ENCODE assay signal across 8 cellular contexts in genomic region chr4:186029731-186030421, GRCh38. TPM values are rescaled to one million over a fixed set of nuclear protein-coding genes. Genes with fewer than 3 reads are reported as not detected.
DNase-seq lines count a peak whose midpoint lies in the region; TF ChIP-seq lines count a peak whose summit lies in the region.

No MANE protein-coding gene starts in this region.

- TF ChIP-seq RAD21 in SK-N-SH (IDR thresholded peaks at IDR 0.05; ENCODE audit: low read length): no peak

- peak overlapping the region; percentile 57 for H3K4me3 Mint-ChIP-seq in glutamatergic neuron (ENCODE audit: unreplicated experiment)
- peak overlapping the region; percentile 65 for H3K4me3 Mint-ChIP-seq in osteocyte (ENCODE audit: unreplicated experiment)
- no peak overlapping the region for H3K4me3 Mint-ChIP-seq in CD4-positive, alpha-beta memory T cell

- TF ChIP-seq CTCF in C4-2B (conservative IDR thresholded peaks at IDR 0.05) (no peak), SK-N-SH (IDR thresholded peaks at IDR 0.05) (no peak), glutamatergic neuron (IDR thresholded peaks at IDR 0.05; ENCODE audit: partially characterized antibody, unreplicated experiment) (no peak), osteocyte (IDR thresholded peaks at IDR 0.05) (no peak)

- DNase-seq in SK-N-SH (peak; percentile 73), glutamatergic neuron (peak; percentile 48), osteocyte (ENCODE audit: extremely low spot score, unreplicated experiment) (peak; percentile 88), COLO829 (ENCODE audit: low spot score) (no peak)
- DNase-seq in CD4-positive, alpha-beta memory T cell: no peak
- DNase-seq in stimulated activated CD4-positive, alpha-beta T cell treated with anti-CD3 and anti-CD28 coated beads, Interleukin-4, amount 100 ng/mL, for 1 hour: no peak
- DNase-seq in NK-92 treated with Interleukin-12 subunit alpha and Interleukin-12 subunit beta, amount 100 ng/mL, for 24 hours (lab: John Stamatoyannopoulos, UW): no peak

- no peak overlapping the region for H2AFZ ChIP-seq in SK-N-SH (ENCODE audit: low read depth)

- H3K9me3 Mint-ChIP-seq in glutamatergic neuron (ENCODE audit: unreplicated experiment): peaks cover 13% of the 10 kb centered on the region
- peaks cover 10% of the 10 kb centered on the region for H3K9me3 Mint-ChIP-seq in osteocyte (ENCODE audit: unreplicated experiment)
- H3K9me3 Mint-ChIP-seq in CD4-positive, alpha-beta memory T cell: peaks cover 0 to 11% (median 3%) of the 10 kb centered on the region in 8 donors

- H3K4me1 Mint-ChIP-seq in glutamatergic neuron (ENCODE audit: low read depth, unreplicated experiment) (peaks cover 28% of the 10 kb centered on the region), osteocyte (ENCODE audit: unreplicated experiment) (peaks cover 47% of the 10 kb centered on the region)
- no peaks in the 10 kb centered on the region for H3K4me1 Mint-ChIP-seq in CD4-positive, alpha-beta memory T cell

- H3K79me2 ChIP-seq in SK-N-SH (ENCODE audit: insufficient read depth): no peaks in the 10 kb centered on the region

- intact Hi-C loops in CD4-positive, alpha-beta memory T cell (cut with micrococcal nuclease): no loop called here

- peaks cover 5% of the 10 kb centered on the region for H3K27me3 Mint-ChIP-seq in glutamatergic neuron (ENCODE audit: unreplicated experiment)
- no peaks in the 10 kb centered on the region for H3K27me3 Mint-ChIP-seq in osteocyte (ENCODE audit: unreplicated experiment)
- peaks cover 17 to 26% of the 10 kb centered on the region in 2 donors for H3K27me3 Mint-ChIP-seq in CD4-positive, alpha-beta memory T cell

- H3K36me3 ChIP-seq in SK-N-SH (replicated peaks in 1 of 2; ENCODE audit: control insufficient read depth in 1 of 2, insufficient read depth in 2 of 2, low read length in 1 of 2): no peaks in the 10 kb centered on the region
- no peaks in the 10 kb centered on the region for H3K36me3 ChIP-seq in CD4-positive, alpha-beta memory T cell (ENCODE audit: insufficient read depth, low read length)

- WGBS in SK-N-SH (ENCODE audit: low lambda C conversion rate): 27% methylated on average over 11 of the region's 11 CpGs

- no peak overlapping the region; the same call in 1 of the 2 replicates for H3K4me2 ChIP-seq in SK-N-SH

- H3K4me1 ChIP-seq in SK-N-SH (ENCODE audit: control insufficient read depth in 1 of 2, insufficient read depth in 2 of 2, low read depth in 1 of 2, low read length in 1 of 2): peaks cover 0 to 29% of the 10 kb centered on the region in 2 experiments; a peak in 2 of 4 replicates
- no peaks in the 10 kb centered on the region for H3K4me1 ChIP-seq in CD4-positive, alpha-beta memory T cell (ENCODE audit: insufficient read depth, low read length)

- peak in 1 of 2 experiments; percentile 39; a peak in 1 of 4 replicates for TF ChIP-seq EP300 in SK-N-SH (IDR thresholded peaks at IDR 0.05; ENCODE audit: borderline replicate concordance in 1 of 2, low read depth in 1 of 2, low read length in 1 of 2)

- POLR2A ChIA-PET in SK-N-SH (lab: Yijun Ruan, JAX): interaction anchor here (1.0 kb wide), 1 partner anchor 27 kb away, joined by 3 read pairs; no protein-coding TSS in a partner anchor
- POLR2A ChIA-PET in CD4-positive, alpha-beta memory T cell (lab: Charles Lee; ENCODE audit: partially characterized antibody): no interaction called here

- peak overlapping the region; percentile 6; the same call in 1 of the 2 replicates for H3K27ac ChIP-seq in C4-2B
- H3K27ac ChIP-seq in SK-N-SH (ENCODE audit: low read depth in 2 of 2, low read length in 1 of 2): peak overlapping the region in 1 of 2 experiments; percentile 96; a peak in 2 of 4 replicates
- H3K27ac ChIP-seq in CD4-positive, alpha-beta memory T cell (ENCODE audit: low read depth, low read length): no peak overlapping the region

- H3K9me3 ChIP-seq in SK-N-SH: no peaks in the 10 kb centered on the region
- H3K9me3 ChIP-seq in CD4-positive, alpha-beta memory T cell (ENCODE audit: control insufficient read depth in 1 of 2, low read length in 2 of 2): no peaks in the 10 kb centered on the region

- no peak overlapping the region; a peak in 1 of 4 replicates for H3K4me3 ChIP-seq in SK-N-SH (ENCODE audit: low read depth in 2 of 2, low read length in 1 of 2)
- H3K4me3 ChIP-seq in CD4-positive, alpha-beta memory T cell (ENCODE audit: low read length in 2 of 2): no peak overlapping the region

- CTCF ChIA-PET in SK-N-SH (lab: Yijun Ruan, JAX): interaction anchor here (0.7 to 2.5 kb wide), 6 partner anchors 8 to 432 kb away, joined by 3 to 14 read pairs (median 4); no protein-coding TSS in a partner anchor
- CTCF ChIA-PET in CD4-positive, alpha-beta memory T cell (lab: Charles Lee; ENCODE audit: partially characterized antibody): no interaction called here

- H3K27me3 ChIP-seq in SK-N-SH (ENCODE audit: insufficient read depth): no peaks in the 10 kb centered on the region; the same call in 1 of the 2 replicates
- H3K27me3 ChIP-seq in CD4-positive, alpha-beta memory T cell (ENCODE audit: insufficient read depth, low read length): no peaks in the 10 kb centered on the region

- H4K20me1 ChIP-seq in SK-N-SH (ENCODE audit: insufficient read depth): no peaks in the 10 kb centered on the region

- no peaks in the 10 kb centered on the region for H3F3A ChIP-seq in SK-N-SH (replicated peaks; ENCODE audit: insufficient read depth)

- peak overlapping the region; percentile 95 for H3K27ac Mint-ChIP-seq in glutamatergic neuron (ENCODE audit: unreplicated experiment)
- peak overlapping the region; percentile 90 for H3K27ac Mint-ChIP-seq in osteocyte (ENCODE audit: unreplicated experiment)
- no peak overlapping the region for H3K27ac Mint-ChIP-seq in CD4-positive, alpha-beta memory T cell

- no peak overlapping the region for H3K9ac ChIP-seq in SK-N-SH

- H3K36me3 Mint-ChIP-seq in glutamatergic neuron (ENCODE audit: unreplicated experiment): peaks cover 19% of the 10 kb centered on the region
- H3K36me3 Mint-ChIP-seq in osteocyte (ENCODE audit: unreplicated experiment): no peaks in the 10 kb centered on the region
- no peaks in the 10 kb centered on the region for H3K36me3 Mint-ChIP-seq in CD4-positive, alpha-beta memory T cell

- no peaks in the 10 kb centered on the region for H3K9me2 ChIP-seq in SK-N-SH

TF ChIP-seq in SK-N-SH, 30 proteins besides CTCF, POLR2A, EP300 and RAD21:
- TF ChIP-seq MXI1 (IDR thresholded peaks at IDR 0.05; ENCODE audit: low read depth, low read length) (peak; percentile 85), CHD2 (IDR thresholded peaks at IDR 0.05; ENCODE audit: low read length, partially characterized antibody) (peak; percentile 45), FOXJ3 (CRISPR knock-in tag; IDR thresholded peaks at IDR 0.05) (peak; percentile 25; the same call in 1 of the 2 replicates), ELF1 (IDR thresholded peaks at IDR 0.05) (no peak), POLR2AphosphoS5 (IDR thresholded peaks at IDR 0.05; ENCODE audit: low read depth, low read length) (no peak), GATA2 (CRISPR knock-in tag; IDR thresholded peaks at IDR 0.05) (peak; percentile 13; the same call in 1 of the 2 replicates), MAX (IDR thresholded peaks at IDR 0.05; ENCODE audit: low read depth) (no peak)

RNA-seq across cellular contexts. Expression of gene TLR3, which starts 39.1 kb away (rescaled TPM):
- polyA plus RNA-seq in SK-N-SH (2012; rRNA removed): 0.51 and 0.68 TPM in 2 replicates
- 0.48 and 0.73 TPM in 2 replicates for polyA plus RNA-seq in SK-N-SH (2012; cell fraction: cytosol; rRNA removed)
- polyA plus RNA-seq in SK-N-SH (2012; cell fraction: nucleus; rRNA removed): 0.27 and 0.48 TPM in 2 replicates
- total RNA-seq in glutamatergic neuron (ENCODE audit: unreplicated experiment) (not detected), osteocyte (7.5 and 8.2 TPM in 2 replicates)
- total RNA-seq in CD4-positive, alpha-beta memory T cell: 1 to 10 TPM; 2.1 to 2.2 TPM
- 1 to 10 TPM; 3.0 to 4.1 TPM for polyA plus RNA-seq in CD4-positive, alpha-beta memory T cell

Comparison
In these comparisons a context has a peak if more than half of its experiments do, and no peak if none do; other contexts are left out.
1. DNase-seq: peak in SK-N-SH (single experiment), glutamatergic neuron (single experiment) and osteocyte (single experiment); none in COLO829 (single experiment), CD4-positive, alpha-beta memory T cell (0 of 5), stimulated activated CD4-positive, alpha-beta T cell treated with anti-CD3 and anti-CD28 coated beads, Interleukin-4, amount 100 ng/mL, for 1 hour (single experiment) and NK-92 treated with Interleukin-12 subunit alpha and Interleukin-12 subunit beta, amount 100 ng/mL, for 24 hours (single experiment).
2. H3K27ac Mint-ChIP-seq: peak in glutamatergic neuron (single experiment) and osteocyte (single experiment); none in CD4-positive, alpha-beta memory T cell (0 of 7).
3. H3K4me3 Mint-ChIP-seq: peak in glutamatergic neuron (single experiment) and osteocyte (single experiment); none in CD4-positive, alpha-beta memory T cell (0 of 8).